In genomic region chr20:46872315-46873211, GRCh38 we compare ENCODE assay signal across 13 cellular contexts. TPM values are rescaled to one million over a fixed set of nuclear protein-coding genes. Genes with fewer than 3 reads are reported as not detected.
DNase-seq lines count a peak whose midpoint lies in the region; ATAC-seq and TF ChIP-seq lines count a peak whose summit lies in the region.
"Had no signal": no experiment of that assay in that cellular context is flagged by ENCODE, and none has a peak within 500 bp of the region (broad histone marks: within the 10 kb centered on the region; RNA-seq: fewer than 3 reads in every experiment).

No MANE protein-coding gene starts in this region.

- no peaks in the 10 kb centered on the region for H3K36me3 ChIP-seq in gastroesophageal sphincter

- H3K9me3 ChIP-seq in gastroesophageal sphincter, result peaks cover 0 to 27% (median 0%) of the 10 kb centered on the region in 3 donors

- no peak for TF ChIP-seq EP300 in gastroesophageal sphincter (IDR thresholded peaks at IDR 0.05)

- peaks cover 27% of the 10 kb centered on the region for H3K27me3 ChIP-seq in gastroesophageal sphincter

- ATAC-seq in gastroesophageal sphincter (no peak), GM21619 (IDR thresholded peaks at IDR 0.05; ENCODE audit: unreplicated experiment) (no peak), GM21390 (IDR thresholded peaks at IDR 0.05; ENCODE audit: unreplicated experiment) (no peak)
- ATAC-seq: activated CD4-positive, CD25-positive, alpha-beta regulatory T cell treated with anti-CD3 and anti-CD28 coated beads, Interleukin-2, amount 50 U/mL, for 24 hours; effector memory CD8-positive, alpha-beta T cell had no signal

- no peak for TF ChIP-seq CTCF in foreskin fibroblast (IDR thresholded peaks at IDR 0.05; ENCODE audit: low read depth, low read length)
- TF ChIP-seq CTCF in gastroesophageal sphincter (IDR thresholded peaks at IDR 0.05), result no peak

- DNase-seq in stimulated activated CD4-positive, alpha-beta T cell treated with anti-CD3 and anti-CD28 coated beads, Interleukin-1b, Interleukin-23, amount 100 ng/mL, for 48 hours, result peak; percentile 3
- no peak for DNase-seq in stimulated activated CD4-positive, alpha-beta T cell treated with anti-CD3 and anti-CD28 coated beads, Interleukin-4, amount 100 ng/mL, for 24 hours
- DNase-seq in RPMI7951 (ENCODE audit: low read depth), result peak; percentile 17
- peak; percentile 8 to 59 for DNase-seq in foreskin fibroblast
- no peak for DNase-seq in GM19238 (ENCODE audit: insufficient read length, low spot score)
- DNase-seq: activated naive CD8-positive, alpha-beta T cell treated with anti-CD3 and anti-CD28 coated beads, Interleukin-2, amount 10 ng/mL, durations not matched to agents 7 days and 5 days; effector memory CD8-positive, alpha-beta T cell; NCI-H1048; stimulated activated CD4-positive, alpha-beta T cell treated with anti-CD3 and anti-CD28 coated beads, Interleukin-4, amount 100 ng/mL, for 1 hour had no signal

- no peak overlapping the region for H3K27ac ChIP-seq in gastroesophageal sphincter

- WGBS in gastroesophageal sphincter (ENCODE audit: low coverage in 1 of 2), 2 donors, result 50 to 66% methylated on average over 9 to 13 of the region's 13 CpGs

- H3K4me3 ChIP-seq in foreskin fibroblast (ENCODE audit: low read depth in 1 of 2, low read length in 2 of 2) (peak overlapping the region; percentile 7 to 53), gastroesophageal sphincter (no peak overlapping the region)

- TF ChIP-seq POLR2A in gastroesophageal sphincter (IDR thresholded peaks at IDR 0.05), result no peak

- no peaks in the 10 kb centered on the region for H3K4me1 ChIP-seq in gastroesophageal sphincter

RNA-seq across cellular contexts. Expression of gene EYA2, which starts 22.1 kb away (rescaled TPM):
- total RNA-seq in RPMI7951 (2014; rRNA removed; shearing (Covaris generic)), result 0.10 TPM in 1 of 2 replicates, not detected in the other
- total RNA-seq in gastroesophageal sphincter, result 1 to 10 TPM in 2 of 4 donors, under 1 TPM in 2; 0.47 to 4.1 (median 2.2) TPM
- total RNA-seq: activated naive CD8-positive, alpha-beta T cell treated with anti-CD3 and anti-CD28 coated beads, Interleukin-2, amount 10 ng/mL, durations not matched to agents 7 days and 5 days had no signal

Comparison
In these comparisons a context has a peak if more than half of its experiments do, and no peak if none do; other contexts are left out.
1. DNase-seq: peak in stimulated activated CD4-positive, alpha-beta T cell treated with anti-CD3 and anti-CD28 coated beads, Interleukin-1b, Interleukin-23, amount 100 ng/mL, for 48 hours (single experiment), RPMI7951 (single experiment) and foreskin fibroblast (2 of 2); none in stimulated activated CD4-positive, alpha-beta T cell treated with anti-CD3 and anti-CD28 coated beads, Interleukin-4, amount 100 ng/mL, for 24 hours (single experiment) and GM19238 (single experiment).
2. H3K4me3 ChIP-seq: peak in foreskin fibroblast (2 of 2); none in gastroesophageal sphincter (0 of 2).